In the genomic region with DNA sequence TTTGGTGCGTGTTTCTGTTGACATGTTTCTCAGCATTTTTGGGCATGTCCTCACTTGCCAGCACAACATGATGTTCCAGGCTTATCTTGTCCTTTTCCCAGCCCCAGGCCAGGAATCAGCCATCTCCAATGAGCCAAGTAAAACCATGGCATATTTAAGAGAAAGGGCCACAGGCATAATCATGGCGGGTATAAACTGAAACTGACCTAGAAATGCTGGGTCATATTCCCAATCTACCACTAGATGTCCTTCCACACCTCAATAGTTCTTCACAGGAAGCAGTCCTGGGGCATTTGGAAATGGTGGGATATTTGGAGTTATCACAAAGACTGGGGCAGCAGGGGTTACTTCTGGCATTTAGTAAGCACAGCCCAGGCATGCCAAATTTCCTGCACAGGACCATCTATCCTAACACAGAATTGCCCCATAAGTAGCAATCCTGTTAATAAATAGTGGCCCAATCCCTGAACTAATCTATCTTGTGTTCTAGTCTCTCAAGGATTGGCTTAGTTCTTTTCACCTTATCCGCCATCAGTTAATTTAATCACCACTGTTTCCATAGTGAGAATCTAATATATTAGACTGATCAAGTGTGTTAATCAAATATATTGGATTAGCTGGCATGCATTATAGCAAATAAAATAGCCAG, we compare ENCODE assay signal across 8 cellular contexts.
DNase-seq lines count a peak whose midpoint lies in the region; ATAC-seq and TF ChIP-seq lines count a peak whose summit lies in the region.

No MANE protein-coding gene starts in this region.

- no peak for TF ChIP-seq POLR2A in testis (IDR thresholded peaks at IDR 0.05)

- H3K4me1 Mint-ChIP-seq in immature natural killer cell: no peaks in the 10 kb centered on the region

- no peak overlapping the region for H3K27ac ChIP-seq in testis

- peaks cover 0 to 3% (median 0%) of the 10 kb centered on the region in 3 donors for H3K27me3 Mint-ChIP-seq in immature natural killer cell (ENCODE audit: low read depth in 3 of 3)

- no peaks in the 10 kb centered on the region for H3K27me3 ChIP-seq in testis

- no peaks in the 10 kb centered on the region for H3K9me3 ChIP-seq in testis

- H3K4me3 Mint-ChIP-seq in immature natural killer cell: no peak overlapping the region

- H3K9me3 Mint-ChIP-seq in immature natural killer cell: peaks cover 0 to 2% (median 0%) of the 10 kb centered on the region in 6 donors

- H3K36me3 ChIP-seq in testis (ENCODE audit: low read depth, missing control alignments): no peaks in the 10 kb centered on the region

- H3K4me3 ChIP-seq in GM12865 (ENCODE audit: low read depth, low read length): no peak overlapping the region
- no peak overlapping the region for H3K4me3 ChIP-seq in testis

- H3K4me1 ChIP-seq in testis: no peaks in the 10 kb centered on the region

- no peak overlapping the region for H3K27ac Mint-ChIP-seq in immature natural killer cell

- intact Hi-C loops in testis (cut with DNase I; ENCODE audit: low total_unique reads): no loop called here

- 72 to 89% methylated on average over 2 to 3 of the region's 3 CpGs for WGBS in testis, 2 donors

- DNase-seq in GM12865 (ENCODE audit: low read depth) (peak; percentile 37), HT1080 (ENCODE audit: low read depth) (peak; percentile 58), SHP77 treated with DMSO at 0.1 percent for 48 hours (lab: John Stamatoyannopoulos, UW) (peak; percentile 16), glomerular endothelial cell (ENCODE audit: extremely low read depth, low read depth, low spot score) (peak; percentile 27), testis (no peak), T-helper 1 cell (no peak), immature natural killer cell (no peak)

- no peaks in the 10 kb centered on the region for H3K36me3 Mint-ChIP-seq in immature natural killer cell

- ATAC-seq in GM21786 (IDR thresholded peaks at IDR 0.05; ENCODE audit: unreplicated experiment): no peak

- peak; percentile 45 for TF ChIP-seq CTCF in GM12865 (IDR thresholded peaks at IDR 0.05; ENCODE audit: insufficient read depth, low read depth, low read length, missing control alignments)
- TF ChIP-seq CTCF in testis (IDR thresholded peaks at IDR 0.05): peak; percentile 20 to 50 (median 48)

Comparison
In these comparisons a context has a peak if more than half of its experiments do, and no peak if none do; other contexts are left out.
1. DNase-seq: peak in GM12865 (single experiment), HT1080 (single experiment), SHP77 treated with DMSO at 0.1 percent for 48 hours (single experiment) and glomerular endothelial cell (single experiment); none in testis (single experiment), T-helper 1 cell (0 of 5) and immature natural killer cell (0 of 3).